In genomic region chr7:157426463-157427301, GRCh38 we compare ENCODE assay signal across 1 cellular context.
TF ChIP-seq lines count a peak whose summit lies in the region.

No MANE protein-coding gene starts in this region.

TF ChIP-seq in H1, 55 proteins besides CTCF, POLR2A, EP300 and RAD21:
- TF ChIP-seq EZH2 (IDR thresholded peaks at IDR 0.05; ENCODE audit: low read depth, low read length, severe bottlenecking) = no peak
- no peak for TF ChIP-seq POLR2AphosphoS5 (IDR thresholded peaks at IDR 0.05; ENCODE audit: low read depth, low read length)
- no peak for TF ChIP-seq RXRA (IDR thresholded peaks at IDR 0.05; ENCODE audit: insufficient read depth, low read depth, low read length)
